ENCODE assay signal across 8 cellular contexts in genomic region chr9:37913480-37914153, GRCh38. TPM values are rescaled to one million over a fixed set of nuclear protein-coding genes. Genes with fewer than 3 reads are reported as not detected.
DNase-seq lines count a peak whose midpoint lies in the region; ATAC-seq and TF ChIP-seq lines count a peak whose summit lies in the region.

No MANE protein-coding gene starts in this region.

- H3K4me2 ChIP-seq in SU-DHL-6 (ENCODE audit: low read depth, low read length, poor library complexity, severe bottlenecking), result no peak overlapping the region

- H3K4me3 Mint-ChIP-seq in activated naive CD8-positive, alpha-beta T cell treated with anti-CD3 and anti-CD28 coated beads, Interleukin-2, amount 10 ng/mL, durations not matched to agents 7 days and 5 days, result no peak overlapping the region

- H3F3A ChIP-seq in SU-DHL-6 (ENCODE audit: insufficient read depth), result no peaks in the 10 kb centered on the region

- H3K27me3 ChIP-seq in SU-DHL-6 (ENCODE audit: low read length), result no peaks in the 10 kb centered on the region

- ATAC-seq in activated naive CD8-positive, alpha-beta T cell treated with anti-CD3 and anti-CD28 coated beads, Interleukin-2, amount 10 ng/mL, durations not matched to agents 7 days and 5 days (ENCODE audit: low read depth), result peak; percentile 77
- ATAC-seq in left ventricle myocardium superior, result peak; percentile 87

- H3K27me3 Mint-ChIP-seq in activated naive CD8-positive, alpha-beta T cell treated with anti-CD3 and anti-CD28 coated beads, Interleukin-2, amount 10 ng/mL, durations not matched to agents 7 days and 5 days, result no peaks in the 10 kb centered on the region

- no peaks in the 10 kb centered on the region for H3K9me2 ChIP-seq in SU-DHL-6 (replicated peaks; ENCODE audit: insufficient read depth, low read length)

- H2AFZ ChIP-seq in SU-DHL-6 (ENCODE audit: low read depth, low read length, severe bottlenecking), result no peak overlapping the region

- POLR2A ChIA-PET in activated naive CD8-positive, alpha-beta T cell treated with anti-CD3 and anti-CD28 coated beads, Interleukin-2, amount 10 ng/mL, durations not matched to agents 7 days and 5 days (lab: Charles Lee), result interaction anchor here (0.7 to 1.3 kb wide), 2 partner anchors 9 to 155 kb away, joined by 3 to 4 read pairs; no protein-coding TSS in a partner anchor

- no peaks in the 10 kb centered on the region for H3K79me2 ChIP-seq in SU-DHL-6 (ENCODE audit: insufficient read depth, low read length)

- H3K4me1 Mint-ChIP-seq in activated naive CD8-positive, alpha-beta T cell treated with anti-CD3 and anti-CD28 coated beads, Interleukin-2, amount 10 ng/mL, durations not matched to agents 7 days and 5 days, result no peaks in the 10 kb centered on the region

- H3K36me3 Mint-ChIP-seq in activated naive CD8-positive, alpha-beta T cell treated with anti-CD3 and anti-CD28 coated beads, Interleukin-2, amount 10 ng/mL, durations not matched to agents 7 days and 5 days, result no peaks in the 10 kb centered on the region

- H4K20me1 ChIP-seq in SU-DHL-6 (ENCODE audit: low read depth, low read length), result no peaks in the 10 kb centered on the region

- H3K36me3 ChIP-seq in SU-DHL-6 (ENCODE audit: low read length), result no peaks in the 10 kb centered on the region

- no peaks in the 10 kb centered on the region for H3K9me3 ChIP-seq in SU-DHL-6 (ENCODE audit: insufficient read depth, low read length)

- no peak overlapping the region for H3K27ac ChIP-seq in SU-DHL-6 (ENCODE audit: low read depth, low read length)

- DNase-seq in EH (ENCODE audit: low read depth) (peak; percentile 86), HCEC 1CT (peak; percentile 48), NCI-H1092 treated with DMSO at 0.1 percent for 48 hours (lab: John Stamatoyannopoulos, UW) (peak; percentile 78), left ventricle myocardium superior (peak; percentile 78), retina (peak; percentile 94), cortex of kidney (lab: John Stamatoyannopoulos, UW) (no peak)
- DNase-seq in activated naive CD8-positive, alpha-beta T cell treated with anti-CD3 and anti-CD28 coated beads, Interleukin-2, amount 10 ng/mL, durations not matched to agents 7 days and 5 days, result peak; percentile 82

- no peak overlapping the region for H3K27ac Mint-ChIP-seq in activated naive CD8-positive, alpha-beta T cell treated with anti-CD3 and anti-CD28 coated beads, Interleukin-2, amount 10 ng/mL, durations not matched to agents 7 days and 5 days

- intact Hi-C loops in left ventricle myocardium superior (cut with micrococcal nuclease), result loop anchor here (10.0 kb wide), 1 partner anchor 61 kb away; no protein-coding TSS in a partner anchor

- TF ChIP-seq CTCF in SU-DHL-6 (IDR thresholded peaks at IDR 0.05; ENCODE audit: insufficient read depth, low read length, poor library complexity, severe bottlenecking), result peak; percentile 93

- no peak overlapping the region for H3K9ac ChIP-seq in SU-DHL-6 (ENCODE audit: low read length)

- H3K4me3 ChIP-seq in SU-DHL-6 (ENCODE audit: insufficient read depth, low read length, poor library complexity, severe bottlenecking), result no peak overlapping the region

- no peaks in the 10 kb centered on the region for H3K9me3 Mint-ChIP-seq in activated naive CD8-positive, alpha-beta T cell treated with anti-CD3 and anti-CD28 coated beads, Interleukin-2, amount 10 ng/mL, durations not matched to agents 7 days and 5 days

RNA-seq across cellular contexts. Expression of gene SLC25A51, which starts 9.7 kb away (rescaled TPM):
- 10 to 100 TPM; 30.8 to 33.9 TPM for total RNA-seq in activated naive CD8-positive, alpha-beta T cell treated with anti-CD3 and anti-CD28 coated beads, Interleukin-2, amount 10 ng/mL, durations not matched to agents 7 days and 5 days
- total RNA-seq in left ventricle myocardium superior, result 23.0 TPM
